ENCODE assay signal across 18 cellular contexts in the genomic region with DNA sequence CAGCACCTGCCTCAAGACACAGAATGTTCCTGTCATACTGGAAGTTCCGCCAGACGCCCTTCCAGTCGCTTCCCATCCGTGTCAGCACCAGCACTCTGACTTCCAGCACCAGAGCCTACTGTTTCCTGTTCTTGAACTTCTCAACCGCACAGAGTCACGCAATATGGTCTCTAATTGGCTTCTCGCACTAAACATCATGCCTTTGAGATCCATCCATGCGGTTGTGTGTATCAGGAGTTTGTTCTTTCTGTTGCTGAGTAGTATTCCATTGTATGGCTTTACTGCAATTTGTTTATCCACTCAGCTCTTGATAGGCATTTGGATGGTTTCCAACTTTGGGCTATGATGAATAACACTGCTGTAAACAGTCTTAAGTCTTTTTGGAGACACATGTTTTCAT.
DNase-seq lines count a peak whose midpoint lies in the region; ATAC-seq, FAIRE-seq and TF ChIP-seq lines count a peak whose summit lies in the region.
"Had no signal": no experiment of that assay in that cellular context is flagged by ENCODE, and none has a peak within 500 bp of the region (broad histone marks: within the 10 kb centered on the region; RNA-seq: fewer than 3 reads in every experiment).

No MANE protein-coding gene starts in this region.

- intact Hi-C loops in K562 (cut with micrococcal nuclease) = no loop called here
- intact Hi-C loops in testis (cut with DNase I; ENCODE audit: low total_unique reads) = no loop called here

- no peak overlapping the region for H3K4me2 ChIP-seq in K562 (ENCODE audit: insufficient read depth, low read length)

- in situ Hi-C loops in K562 (cut with MboI) = no loop called here

- peak; percentile 13 for DNase-seq in activated CD8-positive, alpha-beta memory T cell treated with anti-CD3 and anti-CD28 coated beads, Interleukin-2, amount 50 U/mL, for 48 hours
- DNase-seq in activated CD8-positive, alpha-beta memory T cell treated with anti-CD3 and anti-CD28 coated beads, Interleukin-2, amount 50 U/mL, for 4 hours = no peak
- DNase-seq in K562 (ENCODE audit: extremely low read depth in 1 of 4, low spot score in 3 of 4) (no peak), foreskin melanocyte (peak; percentile 57), testis (peak; percentile 11), DMS 273 treated with DMSO at 0.1 percent for 48 hours (lab: John Stamatoyannopoulos, UW) (no peak), NCI-H146 (lab: John Stamatoyannopoulos, UW) (no peak), coronary artery (ENCODE audit: low spot score) (no peak)
- DNase-seq: gastrocnemius medialis; midbrain; NCI-H1092 treated with DMSO at 0.1 percent for 48 hours; NCI-H510A; occipital lobe; stimulated activated CD4-positive, alpha-beta T cell treated with anti-CD3 and anti-CD28 coated beads, Interleukin-12 subunit alpha, Interleukin-12 subunit beta, amount 100 ng/mL, for 4 hours; SW 1271 had no signal

- WGBS in K562 (ENCODE audit: insufficient coverage, low coverage, missing lambda C conversion rate) = 8% methylated on average over 8 of the region's 8 CpGs
- 93 to 94% methylated on average over 8 of the region's 8 CpGs for WGBS in testis, 2 donors

- H3K36me3 ChIP-seq in K562 (ENCODE audit: control insufficient read depth, insufficient read depth, low read length) = no peaks in the 10 kb centered on the region
- no peaks in the 10 kb centered on the region for H3K36me3 ChIP-seq in testis (ENCODE audit: low read depth, missing control alignments)
- H3K36me3 ChIP-seq: gastrocnemius medialis had no signal

- no peak overlapping the region for H3K4me3 ChIP-seq in K562
- no peak overlapping the region for H3K4me3 ChIP-seq in testis
- H3K4me3 ChIP-seq in coronary artery = no peak overlapping the region
- H3K4me3 ChIP-seq: gastrocnemius medialis had no signal

- no peaks in the 10 kb centered on the region for H3K9me1 ChIP-seq in K562 (ENCODE audit: control insufficient read depth, insufficient read depth, low read length)

- TF ChIP-seq CTCF in K562 (IDR thresholded peaks at IDR 0.05 in 2 of 3, conservative IDR thresholded peaks at IDR 0.05 in 1 of 3; ENCODE audit: insufficient read depth in 2 of 3, low read depth in 1 of 3, low read length in 3 of 3) (no peak), testis (IDR thresholded peaks at IDR 0.05) (no peak), coronary artery (IDR thresholded peaks at IDR 0.05) (no peak)

- H3K4me1 ChIP-seq in K562 (replicated peaks in 1 of 2; ENCODE audit: control insufficient read depth in 2 of 2, insufficient read depth in 2 of 2, low read length in 2 of 2) (peaks cover 0 to 5% of the 10 kb centered on the region in 2 experiments; a peak in 2 of 5 replicates), testis (peaks cover 18% of the 10 kb centered on the region)
- H3K4me1 ChIP-seq: gastrocnemius medialis had no signal

- no TSS peak for BruUV-seq in K562 (replicated peaks; lab: Mats Ljungman, UMichigan)

- no peaks in the 10 kb centered on the region; the same call in 1 of the 2 replicates for H4K20me1 ChIP-seq in K562 (replicated peaks; ENCODE audit: control insufficient read depth, insufficient read depth, low read length)

- no peak for FAIRE-seq in K562 (lab: Jason Lieb, UNC)
- FAIRE-seq: colon, G401.6 had no signal

- CTCF ChIA-PET in K562 (lab: Yijun Ruan, JAX; ENCODE audit: low intra/inter-chr PET ratio) = no interaction called here

- TF ChIP-seq RAD21 in K562 (CRISPR knock-in tag; conservative IDR thresholded peaks at IDR 0.05 in 1 of 2, IDR thresholded peaks at IDR 0.05 in 1 of 2) = no peak

- no peak for TF ChIP-seq EP300 in K562 (IDR thresholded peaks at IDR 0.05; ENCODE audit: low read length)

- H3K27ac ChIP-seq in K562 (ENCODE audit: extremely low read depth, low read depth, low read length) (no peak overlapping the region), testis (no peak overlapping the region), coronary artery (no peak overlapping the region)
- H3K27ac ChIP-seq: gastrocnemius medialis, VCaP had no signal

- no peak overlapping the region for H3K9ac ChIP-seq in K562 (ENCODE audit: insufficient read depth in 1 of 2, low read depth in 2 of 2, low read length in 2 of 2)

- H3K27me3 ChIP-seq in K562 (ENCODE audit: control insufficient read depth in 2 of 2, insufficient read depth in 2 of 2, low read length in 2 of 2) (peaks cover 30 to 46% of the 10 kb centered on the region in 2 experiments; a peak in 4 of 5 replicates), testis (no peaks in the 10 kb centered on the region)
- H3K27me3 ChIP-seq: gastrocnemius medialis had no signal

- H2AFZ ChIP-seq in K562 (ENCODE audit: low read depth, low read length) = no peak overlapping the region

- TF ChIP-seq POLR2A in K562 (conservative IDR thresholded peaks at IDR 0.05) (no peak), testis (IDR thresholded peaks at IDR 0.05) (no peak)

- H3K9me3 ChIP-seq in K562 (replicated peaks; ENCODE audit: control insufficient read depth, insufficient read depth, low read depth, low read length) = no peaks in the 10 kb centered on the region
- no peaks in the 10 kb centered on the region for H3K9me3 ChIP-seq in testis
- H3K9me3 ChIP-seq: gastrocnemius medialis had no signal

- ATAC-seq in K562 = 0 out of 3 replicates have a peak, but pooled peaks have one; percentile 25
- ATAC-seq: gastrocnemius medialis had no signal

- H3K79me2 ChIP-seq in K562 (ENCODE audit: control insufficient read depth, insufficient read depth, low read length) = no peaks in the 10 kb centered on the region

- POLR2A ChIA-PET in K562 (lab: Yijun Ruan, JAX) = interaction anchor here (0.5 kb wide), 1 partner anchor 9 kb away, joined by 3 read pairs; no protein-coding TSS in a partner anchor

TF ChIP-seq in K562, 482 proteins besides CTCF, POLR2A, EP300 and RAD21:
- TF ChIP-seq NFIC (IDR thresholded peaks at IDR 0.05) (peak; percentile 40; the same call in 1 of the 2 replicates), HNRNPLL (IDR thresholded peaks at IDR 0.05; ENCODE audit: low read depth, low read length, poor library complexity, severe bottlenecking) (no peak)

Comparison
In these comparisons a context has a peak if more than half of its experiments do, and no peak if none do; other contexts are left out.
1. DNase-seq: peak in activated CD8-positive, alpha-beta memory T cell treated with anti-CD3 and anti-CD28 coated beads, Interleukin-2, amount 50 U/mL, for 48 hours (single experiment), foreskin melanocyte (single experiment) and testis (single experiment); none in activated CD8-positive, alpha-beta memory T cell treated with anti-CD3 and anti-CD28 coated beads, Interleukin-2, amount 50 U/mL, for 4 hours (single experiment), K562 (0 of 4), DMS 273 treated with DMSO at 0.1 percent for 48 hours (single experiment), NCI-H146 (single experiment) and coronary artery (single experiment).